15 cellular contexts compared by ENCODE assay signal in genomic region chr6:68059894-68060293, GRCh38.
DNase-seq lines count a peak whose midpoint lies in the region; ATAC-seq and TF ChIP-seq lines count a peak whose summit lies in the region.
"Had no signal": no experiment of that assay in that cellular context is flagged by ENCODE, and none has a peak within 500 bp of the region (broad histone marks: within the 10 kb centered on the region; RNA-seq: fewer than 3 reads in every experiment).

No MANE protein-coding gene starts in this region.

- H3K36me3 ChIP-seq in GM06990 (ENCODE audit: control insufficient read depth, insufficient read depth, low read length), result no peaks in the 10 kb centered on the region
- H3K36me3 ChIP-seq: thyroid gland had no signal

- H3K27me3 Mint-ChIP-seq in natural killer cell (ENCODE audit: low read depth in 2 of 2) (no peaks in the 10 kb centered on the region), type B pancreatic cell (no peaks in the 10 kb centered on the region)

- H3K27ac ChIP-seq in dorsolateral prefrontal cortex, result no peak overlapping the region
- H3K27ac ChIP-seq: GM23248, thyroid gland had no signal

- H3K4me3 ChIP-seq in GM06990 (replicated peaks; ENCODE audit: low read depth, low read length) (no peak overlapping the region), dorsolateral prefrontal cortex (peak overlapping the region in 32 of 59 donors; percentile 1 to 47 (median 20))
- H3K4me3 ChIP-seq: GM23248, thyroid gland had no signal

- H3K4me3 Mint-ChIP-seq in natural killer cell, result no peak overlapping the region
- no peak overlapping the region for H3K4me3 Mint-ChIP-seq in type B pancreatic cell

- intact Hi-C loops in dorsolateral prefrontal cortex (cut with DNase I), result no loop called here
- intact Hi-C loops in natural killer cell (cut with micrococcal nuclease), result no loop called here

- no peaks in the 10 kb centered on the region for H3K36me3 Mint-ChIP-seq in natural killer cell
- H3K36me3 Mint-ChIP-seq in type B pancreatic cell, result no peaks in the 10 kb centered on the region

- H3K9me3 Mint-ChIP-seq in natural killer cell (peaks cover 2 to 13% of the 10 kb centered on the region in 2 donors), type B pancreatic cell (no peaks in the 10 kb centered on the region)

- H3K27ac Mint-ChIP-seq in natural killer cell (no peak overlapping the region), type B pancreatic cell (no peak overlapping the region)

- H3K27me3 ChIP-seq in GM06990 (replicated peaks; ENCODE audit: control insufficient read depth, insufficient read depth, low read length) (no peaks in the 10 kb centered on the region), dorsolateral prefrontal cortex (peaks cover 0 to 4% (median 0%) of the 10 kb centered on the region in 45 donors)
- H3K27me3 ChIP-seq: thyroid gland had no signal

- TF ChIP-seq CTCF in GM06990 (IDR thresholded peaks at IDR 0.05; ENCODE audit: insufficient read depth, low read length, poor library complexity, severe bottlenecking), result no peak
- no peak for TF ChIP-seq CTCF in dorsolateral prefrontal cortex (IDR thresholded peaks at IDR 0.05 in 54 of 56, conservative IDR thresholded peaks at IDR 0.05 in 2 of 56; ENCODE audit: low read depth in 1 of 56, partially characterized antibody in 56 of 56)
- no peak for TF ChIP-seq CTCF in natural killer cell (IDR thresholded peaks at IDR 0.05)
- TF ChIP-seq CTCF in type B pancreatic cell (conservative IDR thresholded peaks at IDR 0.05), result no peak

- DNase-seq in GM06990 (ENCODE audit: extremely low read depth, insufficient read length), result peak; percentile 26
- no peak for DNase-seq in dorsolateral prefrontal cortex
- no peak for DNase-seq in RKO (ENCODE audit: low spot score)
- no peak for DNase-seq in natural killer cell
- DNase-seq in NCI-H2196 (lab: John Stamatoyannopoulos, UW; ENCODE audit: unreplicated experiment), result no peak
- no peak for DNase-seq in type B pancreatic cell (ENCODE audit: extremely low spot score, unreplicated experiment)
- DNase-seq: activated gamma-delta T cell treated with Interleukin-2 at 50 U/mL for 16 hours, glutamatergic neuron, GM23248, kidney glomerular epithelial cell, NCI-H1048, posterior cingulate gyrus, thyroid gland had no signal

- H3K4me1 Mint-ChIP-seq in natural killer cell, result no peaks in the 10 kb centered on the region
- no peaks in the 10 kb centered on the region for H3K4me1 Mint-ChIP-seq in type B pancreatic cell (ENCODE audit: unreplicated experiment)

- peak; percentile 84 for ATAC-seq in GM21717 (IDR thresholded peaks at IDR 0.05; ENCODE audit: unreplicated experiment)
- ATAC-seq in HG03520 (IDR thresholded peaks at IDR 0.05; ENCODE audit: unreplicated experiment), result peak; percentile 51
- ATAC-seq in natural killer cell, result no peak

Comparison
In these comparisons a context has a peak if more than half of its experiments do, and no peak if none do; other contexts are left out.
1. ATAC-seq: peak in GM21717 (single experiment) and HG03520 (single experiment); none in natural killer cell (0 of 3).